ENCODE assay signal across 9 cellular contexts in the genomic region with DNA sequence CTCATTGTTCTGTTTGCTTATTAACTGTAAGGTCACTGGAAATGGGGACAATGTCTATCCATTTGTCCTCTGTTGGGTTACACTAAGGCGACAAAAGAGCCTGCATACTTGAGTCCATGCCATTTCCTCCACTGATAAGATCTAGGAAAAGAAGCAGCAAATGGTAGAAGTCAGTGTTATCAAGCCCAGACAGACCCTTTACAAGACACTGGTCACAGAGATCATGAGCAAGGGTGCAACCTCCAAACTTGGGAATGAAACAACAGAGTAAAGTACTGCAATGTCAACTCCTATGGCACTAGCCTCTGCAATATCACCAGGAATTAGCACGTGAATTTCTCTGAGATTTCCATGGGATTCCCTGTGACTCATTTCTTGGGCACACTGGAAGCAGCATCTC.
"Had no signal": no experiment of that assay in that cellular context is flagged by ENCODE, and none has a peak within 500 bp of the region (broad histone marks: within the 10 kb centered on the region; RNA-seq: fewer than 3 reads in every experiment).

No MANE protein-coding gene starts in this region.

- H3K4me3 ChIP-seq: GM23248, HAP-1 had no signal

- H3K9me3 ChIP-seq: HAP-1 had no signal

- H3K9ac ChIP-seq: GM23248 had no signal

- H3K4me1 ChIP-seq: HAP-1 had no signal

- H3K27ac ChIP-seq: GM23248 had no signal

- ATAC-seq: HCT116 had no signal

- DNase-seq: GM23248, GOT3, H7, HFFc6, IMR-90, KBM-7 had no signal

- FAIRE-seq: HTR-8/SVneo had no signal

- H3K27ac Mint-ChIP-seq: HFFc6 had no signal

- H3K36me3 ChIP-seq: HAP-1 had no signal

- H3K4me3 Mint-ChIP-seq: HFFc6 had no signal

- H2AFZ ChIP-seq: GM23248 had no signal
